8 cellular contexts compared by ENCODE assay signal in the genomic region with DNA sequence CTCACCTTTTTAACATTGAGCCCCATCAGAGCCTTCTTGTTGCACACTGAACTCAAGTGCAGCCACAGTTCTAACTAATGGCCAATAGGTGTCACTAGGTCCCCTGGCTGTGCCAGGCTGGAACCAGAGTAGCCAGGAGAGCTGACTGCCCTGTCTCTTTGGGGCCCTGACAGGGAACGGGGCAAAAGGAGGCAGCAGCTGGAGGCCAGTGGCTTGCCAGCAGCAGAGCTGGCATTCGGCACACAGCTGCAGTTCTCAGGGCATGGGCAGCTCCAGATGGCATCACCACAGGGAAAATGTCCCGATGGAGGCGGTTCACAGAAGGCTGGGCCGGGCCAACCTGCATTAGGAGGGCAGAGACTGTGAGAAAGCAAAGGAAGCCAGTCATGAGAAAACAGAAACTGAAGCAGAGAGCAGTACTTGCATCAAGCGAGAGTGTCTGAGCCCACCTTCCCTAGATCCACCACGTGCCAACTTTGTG.
DNase-seq lines count a peak whose midpoint lies in the region; ATAC-seq, FAIRE-seq and TF ChIP-seq lines count a peak whose summit lies in the region.

No MANE protein-coding gene starts in this region.

- no peak for FAIRE-seq in bronchial epithelial cell (lab: Jason Lieb, UNC)

- ATAC-seq in Right ventricle myocardium inferior, result no peak
- peak; percentile 80 for ATAC-seq in mucosa of descending colon

- POLR2A ChIA-PET in HEK293T (lab: Yijun Ruan, JAX), result no interaction called here

- H3K27me3 ChIP-seq in cardiac muscle cell (no peaks in the 10 kb centered on the region), bronchial epithelial cell (ENCODE audit: control insufficient read depth, insufficient read depth, low read length) (no peaks in the 10 kb centered on the region)

- CTCF ChIA-PET in HEK293T (lab: Yijun Ruan, JAX), result interaction anchor here (0.6 to 2.3 kb wide), 4 partner anchors 10 to 201 kb away, joined by 3 to 12 read pairs (median 3); no protein-coding TSS in a partner anchor

- H3K36me3 ChIP-seq in cardiac muscle cell (no peaks in the 10 kb centered on the region), bronchial epithelial cell (ENCODE audit: control insufficient read depth, insufficient read depth, low read length) (no peaks in the 10 kb centered on the region), mucosa of descending colon (ENCODE audit: low read depth) (no peaks in the 10 kb centered on the region)

- DNase-seq in cardiac muscle cell (ENCODE audit: low read depth in 1 of 2, low spot score in 1 of 2) (peak; percentile 30 to 50), Right ventricle myocardium inferior (ENCODE audit: missing footprints) (no peak), HEK293T (ENCODE audit: extremely low spot score) (peak; percentile 65), NCI-H524 treated with DMSO at 0.1 percent for 48 hours (lab: John Stamatoyannopoulos, UW) (peak; percentile 34), bronchial epithelial cell (ENCODE audit: low read depth) (peak; percentile 40), mucosa of descending colon (peak; percentile 54 to 60 (median 59)), activated gamma-delta T cell treated with Interleukin-2 at 50 U/mL for 16 hours (no peak), DMS79 (lab: John Stamatoyannopoulos, UW) (no peak)

- no peak overlapping the region for H3K4me3 ChIP-seq in cardiac muscle cell
- H3K4me3 ChIP-seq in bronchial epithelial cell (ENCODE audit: low read depth, low read length), result no peak overlapping the region
- no peak overlapping the region for H3K4me3 ChIP-seq in mucosa of descending colon

- intact Hi-C loops in Right ventricle myocardium inferior (cut with DNase I), result no loop called here
- intact Hi-C loops in mucosa of descending colon (cut with DNase I, micrococcal nuclease), result no loop called here

- no peaks in the 10 kb centered on the region for H3K4me1 ChIP-seq in cardiac muscle cell (ENCODE audit: low read depth)
- H3K4me1 ChIP-seq in mucosa of descending colon (ENCODE audit: low read depth), result peaks cover 26% of the 10 kb centered on the region

- H3K27ac ChIP-seq in cardiac muscle cell, result no peak overlapping the region

- TF ChIP-seq CTCF in cardiac muscle cell (IDR thresholded peaks at IDR 0.05; ENCODE audit: low read depth, low read length), result peak; percentile 66
- peak; percentile 79 for TF ChIP-seq CTCF in bronchial epithelial cell (IDR thresholded peaks at IDR 0.05; ENCODE audit: insufficient read depth, low read length, severe bottlenecking)
- peak; percentile 55 for TF ChIP-seq CTCF in mucosa of descending colon (IDR thresholded peaks at IDR 0.05)

- H3K9me3 ChIP-seq in cardiac muscle cell (ENCODE audit: low read depth), result no peaks in the 10 kb centered on the region
- H3K9me3 ChIP-seq in mucosa of descending colon, result no peaks in the 10 kb centered on the region

TF ChIP-seq in HEK293T, 16 proteins besides CTCF, POLR2A, EP300 and RAD21:
- no peak for TF ChIP-seq FOXA1 (IDR thresholded peaks at IDR 0.05)
- TF ChIP-seq BHLHE40 (IDR thresholded peaks at IDR 0.05; ENCODE audit: borderline replicate concordance), result no peak
- no peak for TF ChIP-seq FOXK2 (IDR thresholded peaks at IDR 0.05)
- TF ChIP-seq CTBP1 (IDR thresholded peaks at IDR 0.05; ENCODE audit: borderline replicate concordance), result no peak
- no peak for TF ChIP-seq SUZ12 (IDR thresholded peaks at IDR 0.05)
- no peak for TF ChIP-seq TARDBP (IDR thresholded peaks at IDR 0.05)
- no peak for TF ChIP-seq ZNF384 (IDR thresholded peaks at IDR 0.05)
- TF ChIP-seq, protein P1, sequence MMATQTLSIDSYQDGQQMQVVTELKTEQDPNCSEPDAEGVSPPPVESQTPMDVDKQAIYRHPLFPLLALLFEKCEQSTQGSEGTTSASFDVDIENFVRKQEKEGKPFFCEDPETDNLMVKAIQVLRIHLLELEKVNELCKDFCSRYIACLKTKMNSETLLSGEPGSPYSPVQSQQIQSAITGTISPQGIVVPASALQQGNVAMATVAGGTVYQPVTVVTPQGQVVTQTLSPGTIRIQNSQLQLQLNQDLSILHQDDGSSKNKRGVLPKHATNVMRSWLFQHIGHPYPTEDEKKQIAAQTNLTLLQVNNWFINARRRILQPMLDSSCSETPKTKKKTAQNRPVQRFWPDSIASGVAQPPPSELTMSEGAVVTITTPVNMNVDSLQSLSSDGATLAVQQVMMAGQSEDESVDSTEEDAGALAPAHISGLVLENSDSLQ (IDR thresholded peaks at IDR 0.05), result no peak
- no peak for TF ChIP-seq ELF4 (IDR thresholded peaks at IDR 0.05)
- TF ChIP-seq L3MBTL2 (conservative IDR thresholded peaks at IDR 0.05), result no peak
- no peak for TF ChIP-seq HDGF (IDR thresholded peaks at IDR 0.05; ENCODE audit: borderline replicate concordance)
- TF ChIP-seq FOXM1 (IDR thresholded peaks at IDR 0.05; ENCODE audit: borderline replicate concordance), result no peak

Comparison
In these comparisons a context has a peak if more than half of its experiments do, and no peak if none do; other contexts are left out.
1. DNase-seq: peak in cardiac muscle cell (2 of 2), HEK293T (single experiment), NCI-H524 treated with DMSO at 0.1 percent for 48 hours (single experiment), bronchial epithelial cell (single experiment) and mucosa of descending colon (3 of 3); none in Right ventricle myocardium inferior (single experiment), activated gamma-delta T cell treated with Interleukin-2 at 50 U/mL for 16 hours (single experiment) and DMS79 (single experiment).
2. Peak in every context shown above with its lines, with median percentiles within 50 percentile points of each other: CTCF ChIP-seq.